Comparison of ENCODE assay signal across 8 cellular contexts in genomic region chr6:43509142-43509983, GRCh38. TPM values are rescaled to one million over a fixed set of nuclear protein-coding genes. Genes with fewer than 3 reads are reported as not detected.
A peak's percentile ranks its signal among the peaks of the same experiment; 100 is the strongest.
DNase-seq lines count a peak whose midpoint lies in the region; ATAC-seq and TF ChIP-seq lines count a peak whose summit lies in the region.

No MANE protein-coding gene starts in this region.

- peak overlapping the region; percentile 92 for H3K4me2 ChIP-seq in SK-N-SH

- H3K9ac ChIP-seq in SK-N-SH = peak overlapping the region; percentile 63; the same call in 1 of the 2 replicates

- H3K9me3 Mint-ChIP-seq in activated T-cell treated with anti-CD3 and anti-CD28 coated beads, Interleukin-2, amount 50 U/mL, for 24 hours = no peaks in the 10 kb centered on the region

- no peak for TF ChIP-seq EP300 in SK-N-SH (IDR thresholded peaks at IDR 0.05; ENCODE audit: borderline replicate concordance in 1 of 2, low read depth in 1 of 2, low read length in 1 of 2)

- H2AFZ ChIP-seq in SK-N-SH (ENCODE audit: low read depth) = peak overlapping the region; percentile 41; the same call in 1 of the 2 replicates

- POLR2A ChIA-PET in SK-N-SH (lab: Yijun Ruan, JAX) = interaction anchor here (0.5 to 1.6 kb wide), 9 partner anchors 9 to 281 kb away, joined by 3 to 10 read pairs (median 3); partner anchors contain the start of genes DNPH1 and ZNF318

- H3K4me1 ChIP-seq in SK-N-SH (ENCODE audit: control insufficient read depth in 1 of 2, insufficient read depth in 2 of 2, low read depth in 1 of 2, low read length in 1 of 2) = peaks cover under 1 to 26% of the 10 kb centered on the region in 2 experiments; a peak in 2 of 4 replicates

- H3K36me3 ChIP-seq in SK-N-SH (replicated peaks in 1 of 2; ENCODE audit: control insufficient read depth in 1 of 2, insufficient read depth in 2 of 2, low read length in 1 of 2) = peaks cover 14 to 49% of the 10 kb centered on the region in 2 experiments

- H3K36me3 Mint-ChIP-seq in activated T-cell treated with anti-CD3 and anti-CD28 coated beads, Interleukin-2, amount 50 U/mL, for 24 hours (ENCODE audit: low read depth) = peaks cover 55% of the 10 kb centered on the region

- H3K9me3 ChIP-seq in SK-N-SH = no peaks in the 10 kb centered on the region

- H3K4me3 ChIP-seq in SK-N-SH (ENCODE audit: low read depth in 2 of 2, low read length in 1 of 2) (peak overlapping the region; percentile 65 to 73), fibroblast of mammary gland (ENCODE audit: control insufficient read depth, low read depth, low read length) (peak overlapping the region; percentile 25)

- 0 out of 2 replicates have a peak, but pooled peaks cover 8% of the 10 kb centered on the region for H4K20me1 ChIP-seq in SK-N-SH (ENCODE audit: insufficient read depth)

- no peaks in the 10 kb centered on the region for H3K27me3 ChIP-seq in SK-N-SH (ENCODE audit: insufficient read depth)

- H3K79me2 ChIP-seq in SK-N-SH (ENCODE audit: insufficient read depth) = peaks cover 6% of the 10 kb centered on the region

- 65% methylated on average over 15 of the region's 69 CpGs for WGBS in SK-N-SH (ENCODE audit: low lambda C conversion rate)

- no peak for ATAC-seq in GM18861 (IDR thresholded peaks at IDR 0.05; ENCODE audit: unreplicated experiment)

- no peak for TF ChIP-seq RAD21 in SK-N-SH (IDR thresholded peaks at IDR 0.05; ENCODE audit: low read length)

- peak; percentile 39 for DNase-seq in activated T-cell treated with anti-CD3 and anti-CD28 coated beads, Interleukin-2, amount 50 U/mL, for 24 hours
- no peak for DNase-seq in activated T-cell treated with anti-CD3 and anti-CD28 coated beads, Interleukin-2, amount 50 U/mL, for 1 hour
- peak; percentile 66 for DNase-seq in SK-N-SH
- no peak for DNase-seq in fibroblast of mammary gland (ENCODE audit: low read depth)
- DNase-seq in retina = peak; percentile 64
- no peak for DNase-seq in NK-92 (lab: John Stamatoyannopoulos, UW; ENCODE audit: unreplicated experiment)
- DNase-seq in medulla oblongata (ENCODE audit: extremely low spot score) = no peak

- 0 out of 2 replicates have a peak, but pooled peaks have one; percentile 9 for TF ChIP-seq CTCF in SK-N-SH (IDR thresholded peaks at IDR 0.05)
- no peak for TF ChIP-seq CTCF in fibroblast of mammary gland (conservative IDR thresholded peaks at IDR 0.05; ENCODE audit: control insufficient read depth, insufficient read depth, low read depth, low read length)

- H3K27me3 Mint-ChIP-seq in activated T-cell treated with anti-CD3 and anti-CD28 coated beads, Interleukin-2, amount 50 U/mL, for 24 hours = peaks cover 20% of the 10 kb centered on the region

- H3F3A ChIP-seq in SK-N-SH (replicated peaks; ENCODE audit: insufficient read depth) = peaks cover 14% of the 10 kb centered on the region

- peak overlapping the region; percentile 70 for H3K4me3 Mint-ChIP-seq in activated T-cell treated with anti-CD3 and anti-CD28 coated beads, Interleukin-2, amount 50 U/mL, for 24 hours

- peaks cover 31% of the 10 kb centered on the region for H3K4me1 Mint-ChIP-seq in activated T-cell treated with anti-CD3 and anti-CD28 coated beads, Interleukin-2, amount 50 U/mL, for 24 hours (ENCODE audit: low read depth)

- CTCF ChIA-PET in SK-N-SH (lab: Yijun Ruan, JAX) = interaction anchor here (0.6 to 22.4 kb wide), 19 partner anchors 7 to 570 kb away, joined by 3 to 382 read pairs (median 4); partner anchors contain the start of genes DLK2, POLR1C and YIPF3

- no peaks in the 10 kb centered on the region for H3K9me2 ChIP-seq in SK-N-SH

- H3K27ac Mint-ChIP-seq in activated T-cell treated with anti-CD3 and anti-CD28 coated beads, Interleukin-2, amount 50 U/mL, for 24 hours = peak overlapping the region; percentile 66

- H3K27ac ChIP-seq in SK-N-SH (ENCODE audit: low read depth in 2 of 2, low read length in 1 of 2) = peak overlapping the region; percentile 49 to 78; a peak in 3 of 4 replicates

TF ChIP-seq in SK-N-SH, 30 proteins besides CTCF, POLR2A, EP300 and RAD21 (continues in another document):
- TF ChIP-seq SMC3 (IDR thresholded peaks at IDR 0.05; ENCODE audit: low read depth, low read length) = no peak
- TF ChIP-seq GABPA (IDR thresholded peaks at IDR 0.05; ENCODE audit: low read depth) = no peak
- TF ChIP-seq, protein P1, sequence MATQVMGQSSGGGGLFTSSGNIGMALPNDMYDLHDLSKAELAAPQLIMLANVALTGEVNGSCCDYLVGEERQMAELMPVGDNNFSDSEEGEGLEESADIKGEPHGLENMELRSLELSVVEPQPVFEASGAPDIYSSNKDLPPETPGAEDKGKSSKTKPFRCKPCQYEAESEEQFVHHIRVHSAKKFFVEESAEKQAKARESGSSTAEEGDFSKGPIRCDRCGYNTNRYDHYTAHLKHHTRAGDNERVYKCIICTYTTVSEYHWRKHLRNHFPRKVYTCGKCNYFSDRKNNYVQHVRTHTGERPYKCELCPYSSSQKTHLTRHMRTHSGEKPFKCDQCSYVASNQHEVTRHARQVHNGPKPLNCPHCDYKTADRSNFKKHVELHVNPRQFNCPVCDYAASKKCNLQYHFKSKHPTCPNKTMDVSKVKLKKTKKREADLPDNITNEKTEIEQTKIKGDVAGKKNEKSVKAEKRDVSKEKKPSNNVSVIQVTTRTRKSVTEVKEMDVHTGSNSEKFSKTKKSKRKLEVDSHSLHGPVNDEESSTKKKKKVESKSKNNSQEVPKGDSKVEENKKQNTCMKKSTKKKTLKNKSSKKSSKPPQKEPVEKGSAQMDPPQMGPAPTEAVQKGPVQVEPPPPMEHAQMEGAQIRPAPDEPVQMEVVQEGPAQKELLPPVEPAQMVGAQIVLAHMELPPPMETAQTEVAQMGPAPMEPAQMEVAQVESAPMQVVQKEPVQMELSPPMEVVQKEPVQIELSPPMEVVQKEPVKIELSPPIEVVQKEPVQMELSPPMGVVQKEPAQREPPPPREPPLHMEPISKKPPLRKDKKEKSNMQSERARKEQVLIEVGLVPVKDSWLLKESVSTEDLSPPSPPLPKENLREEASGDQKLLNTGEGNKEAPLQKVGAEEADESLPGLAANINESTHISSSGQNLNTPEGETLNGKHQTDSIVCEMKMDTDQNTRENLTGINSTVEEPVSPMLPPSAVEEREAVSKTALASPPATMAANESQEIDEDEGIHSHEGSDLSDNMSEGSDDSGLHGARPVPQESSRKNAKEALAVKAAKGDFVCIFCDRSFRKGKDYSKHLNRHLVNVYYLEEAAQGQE (IDR thresholded peaks at IDR 0.05; ENCODE audit: low read depth, low read length) = no peak
- no peak for TF ChIP-seq NRF1 (IDR thresholded peaks at IDR 0.05; ENCODE audit: low read depth, low read length)
- TF ChIP-seq RXRA (IDR thresholded peaks at IDR 0.05; ENCODE audit: borderline replicate concordance, low read depth) = no peak
- TF ChIP-seq SIN3A (IDR thresholded peaks at IDR 0.05; ENCODE audit: borderline replicate concordance, low read depth, low read length) = no peak
- TF ChIP-seq MXI1 (IDR thresholded peaks at IDR 0.05; ENCODE audit: low read depth, low read length) = no peak; the same call in 1 of the 2 replicates
- TF ChIP-seq RCOR1 (IDR thresholded peaks at IDR 0.05; ENCODE audit: low read length) = no peak
- TF ChIP-seq, protein P2, sequence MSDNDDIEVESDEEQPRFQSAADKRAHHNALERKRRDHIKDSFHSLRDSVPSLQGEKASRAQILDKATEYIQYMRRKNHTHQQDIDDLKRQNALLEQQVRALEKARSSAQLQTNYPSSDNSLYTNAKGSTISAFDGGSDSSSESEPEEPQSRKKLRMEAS (IDR thresholded peaks at IDR 0.05; ENCODE audit: low read depth) = no peak
- no peak for TF ChIP-seq ZBTB33 (IDR thresholded peaks at IDR 0.05; ENCODE audit: borderline replicate concordance, low read depth)
- TF ChIP-seq RFX5 (IDR thresholded peaks at IDR 0.05; ENCODE audit: low read length) = no peak
- no peak for TF ChIP-seq TEAD4 (IDR thresholded peaks at IDR 0.05; ENCODE audit: borderline replicate concordance, insufficient read depth)
- no peak for TF ChIP-seq CHD2 (IDR thresholded peaks at IDR 0.05; ENCODE audit: low read length, partially characterized antibody)
- TF ChIP-seq FOXJ3 (CRISPR knock-in tag; IDR thresholded peaks at IDR 0.05) = no peak
- no peak for TF ChIP-seq FOXM1 (IDR thresholded peaks at IDR 0.05; ENCODE audit: low read depth)
- no peak for TF ChIP-seq FOSL2 (IDR thresholded peaks at IDR 0.05; ENCODE audit: borderline replicate concordance, low read depth)
- TF ChIP-seq POLR2AphosphoS5 (IDR thresholded peaks at IDR 0.05; ENCODE audit: low read depth, low read length) = no peak

RNA-seq across cellular contexts. Expression of gene LRRC73, which starts 0.8 kb away (rescaled TPM):
- polyA plus RNA-seq in SK-N-SH (2012; rRNA removed) = 0.73 and 0.89 TPM in 2 replicates
- polyA plus RNA-seq in SK-N-SH (2012; cell fraction: cytosol; rRNA removed) = 0.90 and 1.1 TPM in 2 replicates
- polyA plus RNA-seq in SK-N-SH (2012; cell fraction: nucleus; rRNA removed) = 1.4 and 1.9 TPM in 2 replicates

RNA-seq across cellular contexts. Expression of gene YIPF3, which starts 7.4 kb away (rescaled TPM):
- polyA plus RNA-seq in SK-N-SH (2012; rRNA removed) = 219 and 248 TPM in 2 replicates
- polyA plus RNA-seq in SK-N-SH (2012; cell fraction: cytosol; rRNA removed) = 152 and 183 TPM in 2 replicates
- polyA plus RNA-seq in SK-N-SH (2012; cell fraction: nucleus; rRNA removed) = 160 and 254 TPM in 2 replicates

RNA-seq across cellular contexts. Expression of gene POLR1C, which starts 7.5 kb away (rescaled TPM):
- polyA plus RNA-seq in SK-N-SH (2012; rRNA removed) = 59.1 and 80.6 TPM in 2 replicates
- polyA plus RNA-seq in SK-N-SH (2012; cell fraction: cytosol; rRNA removed) = 57.2 and 57.4 TPM in 2 replicates
- 105 and 161 TPM in 2 replicates for polyA plus RNA-seq in SK-N-SH (2012; cell fraction: nucleus; rRNA removed)

RNA-seq across cellular contexts. Expression of gene TJAP1, which starts 32.0 kb away (rescaled TPM):
- 30.7 and 39.5 TPM in 2 replicates for polyA plus RNA-seq in SK-N-SH (2012; rRNA removed)
- polyA plus RNA-seq in SK-N-SH (2012; cell fraction: cytosol; rRNA removed) = 30.1 and 33.0 TPM in 2 replicates
- 119 and 134 TPM in 2 replicates for polyA plus RNA-seq in SK-N-SH (2012; cell fraction: nucleus; rRNA removed)

RNA-seq across cellular contexts. Expression of gene DLK2, which starts 54.0 kb away (rescaled TPM):
- 1.9 and 3.9 TPM in 2 replicates for polyA plus RNA-seq in SK-N-SH (2012; rRNA removed)
- polyA plus RNA-seq in SK-N-SH (2012; cell fraction: cytosol; rRNA removed) = 1.4 and 2.0 TPM in 2 replicates
- 1.9 and 2.7 TPM in 2 replicates for polyA plus RNA-seq in SK-N-SH (2012; cell fraction: nucleus; rRNA removed)

Comparison
In these comparisons a context has a peak if more than half of its experiments do, and no peak if none do; other contexts are left out.
1. DNase-seq: peak in activated T-cell treated with anti-CD3 and anti-CD28 coated beads, Interleukin-2, amount 50 U/mL, for 24 hours (single experiment), SK-N-SH (single experiment) and retina (single experiment); none in activated T-cell treated with anti-CD3 and anti-CD28 coated beads, Interleukin-2, amount 50 U/mL, for 1 hour (single experiment), fibroblast of mammary gland (single experiment), NK-92 (single experiment) and medulla oblongata (single experiment).